Comparison of ENCODE assay signal across 8 cellular contexts in genomic region chr5:85340790-85341189, GRCh38.
"Had no signal": no experiment of that assay in that cellular context is flagged by ENCODE, and none has a peak within 500 bp of the region (broad histone marks: within the 10 kb centered on the region; RNA-seq: fewer than 3 reads in every experiment).

No MANE protein-coding gene starts in this region.

- H2AFZ ChIP-seq: GM23248 had no signal

- FAIRE-seq: H54 had no signal

- H3K9ac ChIP-seq: GM23248 had no signal

- H3K4me3 ChIP-seq: GM23248 had no signal

- DNase-seq: GM23248, GOT3, H9, HCEC 1CT, HFFc6, KG1 had no signal

- H3K27ac ChIP-seq: GM23248, HL-60 had no signal
